1 cellular context compared by ENCODE assay signal in genomic region chr10:61608255-61609040, GRCh38.
A peak's percentile ranks its signal among the peaks of the same experiment; 100 is the strongest.
TF ChIP-seq lines count a peak whose summit lies in the region.

No MANE protein-coding gene starts in this region.

TF ChIP-seq in K562, 482 proteins besides CTCF, POLR2A, EP300 and RAD21 (continued from another document):
- no peak for TF ChIP-seq MYBL2 (IDR thresholded peaks at IDR 0.05; ENCODE audit: low read depth)
- TF ChIP-seq MYBL2 (CRISPR knock-in tag; IDR thresholded peaks at IDR 0.05; ENCODE audit: borderline replicate concordance), result no peak
- no peak for TF ChIP-seq NELFE (IDR thresholded peaks at IDR 0.05; ENCODE audit: insufficient read depth, insufficient read length)
- TF ChIP-seq MIER1 (IDR thresholded peaks at IDR 0.05; ENCODE audit: low read depth), result no peak
- TF ChIP-seq ARID2 (IDR thresholded peaks at IDR 0.05), result no peak
- no peak for TF ChIP-seq ZNF785 (CRISPR knock-in tag; IDR thresholded peaks at IDR 0.05)
- no peak for TF ChIP-seq ATF1 (CRISPR knock-in tag; IDR thresholded peaks at IDR 0.05)
- peak; percentile 67 for TF ChIP-seq ATF1 (tag; IDR thresholded peaks at IDR 0.05)
- TF ChIP-seq PPARD (CRISPR knock-in tag; IDR thresholded peaks at IDR 0.05), result no peak
- peak; percentile 81 for TF ChIP-seq ATF3 (IDR thresholded peaks at IDR 0.05)
- TF ChIP-seq ATF3 (CRISPR knock-in tag; conservative IDR thresholded peaks at IDR 0.05), result no peak
- TF ChIP-seq ATF7 (IDR thresholded peaks at IDR 0.05), result peak; percentile 68
- TF ChIP-seq C11orf30 (IDR thresholded peaks at IDR 0.05; ENCODE audit: low read depth), result no peak
- peak; percentile 24; the same call in 1 of the 2 replicates for TF ChIP-seq CREM (IDR thresholded peaks at IDR 0.05; ENCODE audit: low read depth)
- no peak for TF ChIP-seq MTF1 (CRISPR knock-in tag; IDR thresholded peaks at IDR 0.05; ENCODE audit: borderline replicate concordance)
